In genomic region chr16:57805176-57805575, GRCh38 we compare ENCODE assay signal across 16 cellular contexts. TPM values are rescaled to one million over a fixed set of nuclear protein-coding genes. Genes with fewer than 3 reads are reported as not detected.
DNase-seq lines count a peak whose midpoint lies in the region; ATAC-seq and TF ChIP-seq lines count a peak whose summit lies in the region.
"Had no signal": no experiment of that assay in that cellular context is flagged by ENCODE, and none has a peak within 500 bp of the region (broad histone marks: within the 10 kb centered on the region; RNA-seq: fewer than 3 reads in every experiment).

No MANE protein-coding gene starts in this region.

- H3K9me3 Mint-ChIP-seq in Caco-2 (ENCODE audit: unreplicated experiment): no peaks in the 10 kb centered on the region
- no peaks in the 10 kb centered on the region for H3K9me3 Mint-ChIP-seq in CD4-positive, alpha-beta T cell
- H3K9me3 Mint-ChIP-seq: CD4-positive, alpha-beta memory T cell had no signal

- H3K9me3 ChIP-seq in Caco-2: no peaks in the 10 kb centered on the region
- H3K9me3 ChIP-seq in CD4-positive, alpha-beta T cell (ENCODE audit: control insufficient read depth, low read length): no peaks in the 10 kb centered on the region

- peak overlapping the region; percentile 81 for H3K27ac ChIP-seq in substantia nigra (ENCODE audit: low read depth, low read length, poor library complexity, severe bottlenecking)
- H3K27ac ChIP-seq in CD4-positive, alpha-beta T cell (ENCODE audit: low read depth, low read length): no peak overlapping the region
- H3K27ac ChIP-seq: KMS-11, PC-9 had no signal

- no peaks in the 10 kb centered on the region for H3K27me3 ChIP-seq in Caco-2 (replicated peaks; ENCODE audit: control insufficient read depth, insufficient read depth, low read length)
- peaks cover 13% of the 10 kb centered on the region for H3K27me3 ChIP-seq in CD4-positive, alpha-beta T cell (ENCODE audit: control insufficient read depth, insufficient read depth, low read length)

- no peaks in the 10 kb centered on the region for H3K27me3 Mint-ChIP-seq in Caco-2 (ENCODE audit: insufficient read depth, unreplicated experiment)
- peaks cover 55% of the 10 kb centered on the region for H3K27me3 Mint-ChIP-seq in CD4-positive, alpha-beta T cell

- ATAC-seq in HG03342 (IDR thresholded peaks at IDR 0.05; ENCODE audit: unreplicated experiment): no peak
- ATAC-seq in CD4-positive, alpha-beta T cell (ENCODE audit: poor library complexity): no peak
- ATAC-seq: HCT116 had no signal

- TF ChIP-seq CTCF in Caco-2 (IDR thresholded peaks at IDR 0.05; ENCODE audit: insufficient read depth in 1 of 2, low read depth in 1 of 2, low read length in 1 of 2, severe bottlenecking in 1 of 2, unreplicated experiment in 1 of 2) (no peak), fibroblast of villous mesenchyme (IDR thresholded peaks at IDR 0.05; ENCODE audit: insufficient read depth, low read depth, low read length) (no peak)
- no peak for TF ChIP-seq CTCF in CD4-positive, alpha-beta T cell (IDR thresholded peaks at IDR 0.05)

- H3K4me3 ChIP-seq in Caco-2 (ENCODE audit: low read depth, low read length): no peak overlapping the region
- H3K4me3 ChIP-seq in fibroblast of villous mesenchyme (ENCODE audit: low read depth, low read length): no peak overlapping the region
- H3K4me3 ChIP-seq: PC-9, SK-N-MC had no signal

- peaks cover 63% of the 10 kb centered on the region for H3K4me1 Mint-ChIP-seq in Caco-2 (ENCODE audit: low read depth, unreplicated experiment)
- H3K4me1 Mint-ChIP-seq in CD4-positive, alpha-beta T cell (ENCODE audit: low read depth): peaks cover 35% of the 10 kb centered on the region

- H3K4me3 Mint-ChIP-seq in Caco-2 (ENCODE audit: unreplicated experiment): no peak overlapping the region
- no peak overlapping the region for H3K4me3 Mint-ChIP-seq in CD4-positive, alpha-beta T cell
- H3K4me3 Mint-ChIP-seq: CD4-positive, alpha-beta memory T cell had no signal

- no TSS peak for BruUV-seq in Caco-2 (replicated peaks; lab: Mats Ljungman, UMichigan)

- no peaks in the 10 kb centered on the region for H3K36me3 ChIP-seq in Caco-2 (ENCODE audit: control insufficient read depth, insufficient read depth, low read length)

- POLR2A ChIA-PET in Caco-2 (lab: Charles Lee): no interaction called here
- POLR2A ChIA-PET in CD4-positive, alpha-beta T cell (lab: Charles Lee): no interaction called here

- no peak for DNase-seq in Caco-2
- DNase-seq in amniotic epithelial cell (ENCODE audit: low read depth): peak; percentile 40
- peak; percentile 37 for DNase-seq in fibroblast of villous mesenchyme (ENCODE audit: low read depth)
- no peak for DNase-seq in substantia nigra (lab: John Stamatoyannopoulos, UW)
- DNase-seq in CD4-positive, alpha-beta T cell: no peak
- no peak for DNase-seq in COLO829 (ENCODE audit: low spot score)
- DNase-seq: CD4-positive, alpha-beta memory T cell; DMS79; NCI-H1436 treated with DMSO at 0.1 percent for 48 hours; NCI-H2081 treated with DMSO at 0.1 percent for 48 hours; NCI-H524; PC-9 had no signal

- CTCF ChIA-PET in Caco-2 (lab: Charles Lee): interaction anchor here (0.6 to 1.8 kb wide), 4 partner anchors 10 to 159 kb away, joined by 3 to 4 read pairs (median 4); no protein-coding TSS in a partner anchor
- CTCF ChIA-PET in CD4-positive, alpha-beta T cell (lab: Charles Lee): no interaction called here

- intact Hi-C loops in Caco-2 (cut with micrococcal nuclease; ENCODE audit: unreplicated experiment): no loop called here
- intact Hi-C loops in CD4-positive, alpha-beta T cell (cut with DNase I, micrococcal nuclease): no loop called here

- peaks cover 80% of the 10 kb centered on the region for H3K4me1 ChIP-seq in Caco-2

- peak overlapping the region; percentile 90 for H3K27ac Mint-ChIP-seq in Caco-2 (ENCODE audit: unreplicated experiment)
- H3K27ac Mint-ChIP-seq in CD4-positive, alpha-beta T cell: no peak overlapping the region
- H3K27ac Mint-ChIP-seq: CD4-positive, alpha-beta memory T cell had no signal

- peaks cover 26% of the 10 kb centered on the region for H3K36me3 Mint-ChIP-seq in Caco-2 (ENCODE audit: insufficient read depth, unreplicated experiment)
- H3K36me3 Mint-ChIP-seq in CD4-positive, alpha-beta T cell (ENCODE audit: low read depth): no peaks in the 10 kb centered on the region
- H3K36me3 Mint-ChIP-seq: CD4-positive, alpha-beta memory T cell had no signal

RNA-seq across cellular contexts. Expression of gene KIFC3, which starts 2.9 kb away (rescaled TPM):
- total RNA-seq in Caco-2 (2022) (103 and 108 TPM in 2 replicates), fibroblast of villous mesenchyme (72.5 and 88.6 TPM in 2 replicates)
- total RNA-seq in CD4-positive, alpha-beta T cell: not detected

Comparison
In these comparisons a context has a peak if more than half of its experiments do, and no peak if none do; other contexts are left out.
1. DNase-seq: peak in amniotic epithelial cell (single experiment) and fibroblast of villous mesenchyme (single experiment); none in Caco-2 (0 of 2), substantia nigra (0 of 49), CD4-positive, alpha-beta T cell (0 of 10) and COLO829 (single experiment).
2. RNA of gene KIFC3, which starts 2.9 kb away (total RNA-seq): 103 to 108 TPM in Caco-2 and 72.5 to 88.6 TPM in fibroblast of villous mesenchyme; not detected in CD4-positive, alpha-beta T cell; every median in the first group is over 10 times any median in the second.